12 cellular contexts compared by ENCODE assay signal in the genomic region with DNA sequence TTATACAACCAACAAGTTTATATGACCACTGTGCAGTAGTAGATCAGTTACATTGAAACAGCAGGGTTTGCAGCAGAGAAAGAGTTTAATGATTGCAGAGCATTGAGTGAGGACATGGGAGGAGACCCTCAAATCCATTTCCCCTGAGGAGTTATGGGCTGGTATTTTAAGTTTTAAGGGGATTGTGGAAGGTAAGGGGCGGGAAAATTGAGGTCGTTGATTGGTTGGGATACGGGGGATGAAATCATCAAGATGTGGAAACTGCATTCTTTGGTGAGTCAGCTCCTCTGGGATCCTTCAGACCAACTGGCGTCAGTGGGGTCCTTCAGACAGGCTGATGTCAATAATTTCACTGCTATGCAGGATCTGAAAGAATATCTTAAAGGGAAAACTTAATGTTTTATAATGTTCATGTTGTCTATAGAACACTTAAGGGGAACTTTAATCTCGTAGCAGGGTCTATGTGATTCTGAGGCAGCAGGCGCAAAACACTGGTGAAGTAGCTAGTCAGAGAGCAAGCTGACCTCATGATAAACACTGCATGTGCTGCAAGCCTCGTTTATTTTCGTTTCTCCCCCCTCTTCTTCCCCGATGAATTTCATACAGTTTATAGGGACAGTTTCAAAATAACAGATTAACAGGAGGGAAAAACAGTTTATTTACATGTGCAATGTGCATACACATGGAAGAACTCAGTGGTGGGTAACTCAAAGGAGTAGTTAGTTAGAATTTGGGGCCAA. TPM values are rescaled to one million over a fixed set of nuclear protein-coding genes. Genes with fewer than 3 reads are reported as not detected.
A peak's percentile ranks its signal among the peaks of the same experiment; 100 is the strongest.
DNase-seq lines count a peak whose midpoint lies in the region; ATAC-seq, FAIRE-seq and TF ChIP-seq lines count a peak whose summit lies in the region.
"Had no signal": no experiment of that assay in that cellular context is flagged by ENCODE, and none has a peak within 500 bp of the region (broad histone marks: within the 10 kb centered on the region; RNA-seq: fewer than 3 reads in every experiment).

No MANE protein-coding gene starts in this region.

- H3K36me3 ChIP-seq in K562 (ENCODE audit: control insufficient read depth, insufficient read depth, low read length) (0 out of 3 replicates have a peak, but pooled peaks cover 3% of the 10 kb centered on the region), mesodermal cell (ENCODE audit: control insufficient read depth, insufficient read depth, low read length) (peaks cover 32% of the 10 kb centered on the region), WERI-Rb-1 (no peaks in the 10 kb centered on the region; the same call in 1 of the 2 replicates), left ventricle myocardium inferior (peaks cover 25% of the 10 kb centered on the region)

- no peak for FAIRE-seq in K562 (lab: Jason Lieb, UNC)

- TF ChIP-seq CTCF in K562 (IDR thresholded peaks at IDR 0.05 in 2 of 3, conservative IDR thresholded peaks at IDR 0.05 in 1 of 3; ENCODE audit: insufficient read depth in 2 of 3, low read depth in 1 of 3, low read length in 3 of 3) (no peak), foreskin keratinocyte (conservative IDR thresholded peaks at IDR 0.05) (no peak), WERI-Rb-1 (IDR thresholded peaks at IDR 0.05; ENCODE audit: low read depth, low read length) (no peak), left ventricle myocardium inferior (IDR thresholded peaks at IDR 0.05; ENCODE audit: borderline replicate concordance) (no peak)

- no peak for TF ChIP-seq POLR2A in K562 (conservative IDR thresholded peaks at IDR 0.05)

- H2AFZ ChIP-seq in K562 (ENCODE audit: low read depth, low read length): no peak overlapping the region
- H2AFZ ChIP-seq: PC-9 had no signal

- POLR2A ChIA-PET in K562 (lab: Yijun Ruan, JAX): interaction anchor here (0.6 kb wide), 1 partner anchor 501 kb away, joined by 3 read pairs; a partner anchor contains a TSS

- H3K79me2 ChIP-seq in K562 (ENCODE audit: control insufficient read depth, insufficient read depth, low read length): no peaks in the 10 kb centered on the region

- in situ Hi-C loops in K562 (cut with MboI): no loop called here

- H3K27me3 ChIP-seq in K562 (ENCODE audit: control insufficient read depth in 2 of 2, insufficient read depth in 2 of 2, low read length in 2 of 2): no peaks in the 10 kb centered on the region
- no peaks in the 10 kb centered on the region for H3K27me3 ChIP-seq in foreskin keratinocyte
- H3K27me3 ChIP-seq in WERI-Rb-1 (ENCODE audit: insufficient read depth, low read depth, severe bottlenecking): no peaks in the 10 kb centered on the region
- no peaks in the 10 kb centered on the region for H3K27me3 ChIP-seq in left ventricle myocardium inferior (ENCODE audit: low read depth)

- ATAC-seq in K562: peak; percentile 40; the same call in 2 of the 3 replicates
- ATAC-seq in HG03159 (IDR thresholded peaks at IDR 0.05; ENCODE audit: unreplicated experiment): no peak
- ATAC-seq in foreskin keratinocyte: no peak

- no peaks in the 10 kb centered on the region; a peak in 1 of 5 replicates for H3K4me1 ChIP-seq in K562 (replicated peaks in 1 of 2; ENCODE audit: control insufficient read depth in 2 of 2, insufficient read depth in 2 of 2, low read length in 2 of 2)
- H3K4me1 ChIP-seq in mesodermal cell (ENCODE audit: control insufficient read depth, insufficient read depth, low read length, poor library complexity, severe bottlenecking): peaks cover 19% of the 10 kb centered on the region
- no peaks in the 10 kb centered on the region for H3K4me1 ChIP-seq in foreskin keratinocyte
- no peaks in the 10 kb centered on the region for H3K4me1 ChIP-seq in left ventricle myocardium inferior

- 67% methylated on average over 9 of the region's 9 CpGs for WGBS in K562 (ENCODE audit: insufficient coverage, low coverage, missing lambda C conversion rate)
- WGBS in mesodermal cell (ENCODE audit: insufficient coverage in 2 of 2), 2 experiments: 77% methylated on average over 6 of the region's 9 CpGs

- intact Hi-C loops in K562 (cut with micrococcal nuclease) (no loop called here), left ventricle myocardium inferior (cut with micrococcal nuclease) (no loop called here)

- H3K9ac ChIP-seq in K562 (ENCODE audit: insufficient read depth in 1 of 2, low read depth in 2 of 2, low read length in 2 of 2): no peak overlapping the region

- CTCF ChIA-PET in K562 (lab: Yijun Ruan, JAX; ENCODE audit: low intra/inter-chr PET ratio): no interaction called here

- DNase-seq in EL (peak; percentile 95), MV-4-11 (lab: John Stamatoyannopoulos, UW) (peak; percentile 31), K562 (ENCODE audit: extremely low read depth in 1 of 4, low spot score in 3 of 4) (peak in 1 of 4 experiments; percentile 34), foreskin keratinocyte (no peak), WERI-Rb-1 (no peak), left ventricle myocardium inferior (no peak)
- DNase-seq: DMS79 treated with DMSO at 0.1 percent for 48 hours, GOT3, NCI-H146, PC-9 had no signal

- no peaks in the 10 kb centered on the region for H4K20me1 ChIP-seq in K562 (replicated peaks; ENCODE audit: control insufficient read depth, insufficient read depth, low read length)

- no peak overlapping the region for H3K27ac ChIP-seq in K562 (ENCODE audit: extremely low read depth, low read depth, low read length)
- H3K27ac ChIP-seq in mesodermal cell (ENCODE audit: low read depth, low read length, severe bottlenecking): peak overlapping the region; percentile 62
- H3K27ac ChIP-seq in foreskin keratinocyte: no peak overlapping the region
- no peak overlapping the region for H3K27ac ChIP-seq in WERI-Rb-1
- H3K27ac ChIP-seq in left ventricle myocardium inferior (replicated peaks): no peak overlapping the region
- H3K27ac ChIP-seq: PC-9 had no signal

- H3K9me1 ChIP-seq in K562 (ENCODE audit: control insufficient read depth, insufficient read depth, low read length): no peaks in the 10 kb centered on the region

- BruUV-seq in K562 (replicated peaks; lab: Mats Ljungman, UMichigan): no TSS peak

- TF ChIP-seq RAD21 in K562 (CRISPR knock-in tag; conservative IDR thresholded peaks at IDR 0.05 in 1 of 2, IDR thresholded peaks at IDR 0.05 in 1 of 2): no peak

- H3K4me3 ChIP-seq in K562 (no peak overlapping the region), mesodermal cell (ENCODE audit: extremely low read depth, insufficient read depth, low read length, poor library complexity, severe bottlenecking) (no peak overlapping the region), WERI-Rb-1 (ENCODE audit: low read depth, low read length) (no peak overlapping the region), left ventricle myocardium inferior (no peak overlapping the region)
- H3K4me3 ChIP-seq: PC-9 had no signal

- H3K4me2 ChIP-seq in K562 (ENCODE audit: insufficient read depth, low read length): no peak overlapping the region
- H3K4me2 ChIP-seq: PC-9 had no signal

- H3K9me3 ChIP-seq in K562 (replicated peaks; ENCODE audit: control insufficient read depth, insufficient read depth, low read depth, low read length) (no peaks in the 10 kb centered on the region), mesodermal cell (ENCODE audit: control insufficient read depth, low read length) (peaks cover 19% of the 10 kb centered on the region), WERI-Rb-1 (ENCODE audit: severe bottlenecking) (no peaks in the 10 kb centered on the region), left ventricle myocardium inferior (replicated peaks) (peaks cover 6% of the 10 kb centered on the region)

- no peak for TF ChIP-seq EP300 in K562 (IDR thresholded peaks at IDR 0.05; ENCODE audit: low read length)

RNA-seq across cellular contexts. Expression of a gene that starts 17.4 kb away (rescaled TPM):
- total RNA-seq in K562 (2011; cell fraction: chromatin; rRNA removed; ENCODE audit: low replicate concordance): 14.1 and 15.2 TPM in 2 replicates
- total RNA-seq in K562 (2011; cell fraction: nucleolus; rRNA removed): 7.5 and 8.3 TPM in 2 replicates
- 14.1 and 25.7 TPM in 2 replicates for total RNA-seq in K562 (2011; cell fraction: nucleoplasm; rRNA removed)
- total RNA-seq in K562 (2014; rRNA removed): 3.1 and 3.8 TPM in 2 replicates
- total RNA-seq in K562 (2014; rRNA removed; fragmentation: Illumina TruSeq; extraction: Trizol): 2.9 and 3.9 TPM in 2 replicates
- total RNA-seq in K562 (2015; rRNA removed; fragmentation: Illumina TruSeq; extraction: Trizol): 3.0 TPM in 2 replicates
- 4.7 and 5.9 TPM in 2 replicates for total RNA-seq in K562 (2021)
- polyA plus RNA-seq in K562 (2011; rRNA removed): 3.7 and 5.3 TPM in 2 replicates
- 2.2 and 7.1 TPM in 2 replicates for polyA plus RNA-seq in K562 (2011; cell fraction: cytosol; rRNA removed)
- polyA plus RNA-seq in K562 (2011; cell fraction: nucleus; rRNA removed): 8.0 and 9.5 TPM in 2 replicates
- 2.0 and 4.7 TPM in 2 replicates for polyA plus RNA-seq in K562 (2012)
- polyA plus RNA-seq in K562 (2014; fragmentation: Illumina TruSeq; extraction: Trizol): 4.5 and 4.8 TPM in 2 replicates
- 1 to 10 TPM; 3.2 to 8.2 TPM for polyA plus RNA-seq in K562 (2014; fragmentation: Nextera tagmentation; extraction: Ambion mirVana)
- 2.2 and 3.8 TPM in 2 replicates for polyA plus RNA-seq in K562 (2014; rRNA removed)
- polyA minus RNA-seq in K562 (2011; rRNA and poly(A)+ RNA removed): 6.7 and 6.9 TPM in 2 replicates
- polyA minus RNA-seq in K562 (2011; cell fraction: cytosol; rRNA and poly(A)+ RNA removed): 4.1 and 5.3 TPM in 2 replicates
- 5.0 and 6.8 TPM in 2 replicates for polyA minus RNA-seq in K562 (2011; cell fraction: nucleus; rRNA and poly(A)+ RNA removed)
- polyA plus RNA-seq in mesodermal cell (2013, experiment 1 of 2): 5.4 TPM
- 6.9 TPM for polyA plus RNA-seq in mesodermal cell (2013, experiment 2 of 2)
- 3.6 and 3.9 TPM in 2 replicates for total RNA-seq in foreskin keratinocyte
- polyA plus RNA-seq in foreskin keratinocyte: 2.9 and 3.4 TPM in 2 replicates
- total RNA-seq in left ventricle myocardium inferior: 10.3 TPM

RNA-seq across cellular contexts. Expression of a gene that starts 41.2 kb away (rescaled TPM):
- 50.5 and 69.2 TPM in 2 replicates for total RNA-seq in K562 (2011; cell fraction: chromatin; rRNA removed; ENCODE audit: low replicate concordance)
- 27.5 and 29.7 TPM in 2 replicates for total RNA-seq in K562 (2011; cell fraction: nucleolus; rRNA removed)
- 50.4 and 53.5 TPM in 2 replicates for total RNA-seq in K562 (2011; cell fraction: nucleoplasm; rRNA removed)
- 6.6 and 10.1 TPM in 2 replicates for total RNA-seq in K562 (2014; rRNA removed)
- 11.9 and 13.5 TPM in 2 replicates for total RNA-seq in K562 (2014; rRNA removed; fragmentation: Illumina TruSeq; extraction: Trizol)
- total RNA-seq in K562 (2015; rRNA removed; fragmentation: Illumina TruSeq; extraction: Trizol): 9.5 and 10.2 TPM in 2 replicates
- 22.3 and 24.8 TPM in 2 replicates for total RNA-seq in K562 (2021)
- 12.6 and 18.0 TPM in 2 replicates for polyA plus RNA-seq in K562 (2011; rRNA removed)
- polyA plus RNA-seq in K562 (2011; cell fraction: cytosol; rRNA removed): 12.9 and 16.7 TPM in 2 replicates
- polyA plus RNA-seq in K562 (2011; cell fraction: nucleus; rRNA removed): 28.9 and 44.6 TPM in 2 replicates
- 12.9 and 16.1 TPM in 2 replicates for polyA plus RNA-seq in K562 (2012)
- polyA plus RNA-seq in K562 (2014; fragmentation: Illumina TruSeq; extraction: Trizol): 20.2 and 22.7 TPM in 2 replicates
- polyA plus RNA-seq in K562 (2014; fragmentation: Nextera tagmentation; extraction: Ambion mirVana): 1 to 10 TPM; 6.6 to 7.4 TPM
- polyA plus RNA-seq in K562 (2014; rRNA removed): 11.6 and 12.1 TPM in 2 replicates
- polyA minus RNA-seq in K562 (2011; rRNA and poly(A)+ RNA removed): 22.6 and 29.9 TPM in 2 replicates
- polyA minus RNA-seq in K562 (2011; cell fraction: cytosol; rRNA and poly(A)+ RNA removed): 14.1 and 26.8 TPM in 2 replicates
- 17.6 and 23.9 TPM in 2 replicates for polyA minus RNA-seq in K562 (2011; cell fraction: nucleus; rRNA and poly(A)+ RNA removed)
- 34.0 TPM for polyA plus RNA-seq in mesodermal cell (2013, experiment 1 of 2)
- polyA plus RNA-seq in mesodermal cell (2013, experiment 2 of 2): 31.0 TPM
- total RNA-seq in foreskin keratinocyte: 12.3 and 15.1 TPM in 2 replicates
- 8.3 and 8.4 TPM in 2 replicates for polyA plus RNA-seq in foreskin keratinocyte
- total RNA-seq in left ventricle myocardium inferior: 21.1 TPM

RNA-seq across cellular contexts. Expression of a gene that starts 41.8 kb away (rescaled TPM):
- 109 and 170 TPM in 2 replicates for total RNA-seq in K562 (2011; cell fraction: chromatin; rRNA removed; ENCODE audit: low replicate concordance)
- total RNA-seq in K562 (2011; cell fraction: nucleolus; rRNA removed): 70.1 and 82.7 TPM in 2 replicates
- 95.3 and 149 TPM in 2 replicates for total RNA-seq in K562 (2011; cell fraction: nucleoplasm; rRNA removed)
- total RNA-seq in K562 (2014; rRNA removed) (15.2 and 20.8 TPM in 2 replicates), K562 (2014; rRNA removed; fragmentation: Illumina TruSeq; extraction: Trizol) (15.2 and 15.6 TPM in 2 replicates), K562 (2015; rRNA removed; fragmentation: Illumina TruSeq; extraction: Trizol) (16.7 and 18.2 TPM in 2 replicates), K562 (2021) (29.2 and 30.4 TPM in 2 replicates), foreskin keratinocyte (31.0 and 33.8 TPM in 2 replicates), left ventricle myocardium inferior (24.0 TPM)
- polyA plus RNA-seq in K562 (2011; rRNA removed) (14.9 and 15.6 TPM in 2 replicates), K562 (2014; fragmentation: Illumina TruSeq; extraction: Trizol) (19.9 and 22.1 TPM in 2 replicates), K562 (2014; fragmentation: Nextera tagmentation; extraction: Ambion mirVana) (1 to 10 TPM; 3.1 to 3.9 TPM), K562 (2014; rRNA removed) (25.3 and 27.7 TPM in 2 replicates), foreskin keratinocyte (20.8 and 23.3 TPM in 2 replicates)
- polyA plus RNA-seq in K562 (2011; cell fraction: cytosol; rRNA removed): 12.6 and 18.1 TPM in 2 replicates
- 52.6 and 75.4 TPM in 2 replicates for polyA plus RNA-seq in K562 (2011; cell fraction: nucleus; rRNA removed)
- polyA plus RNA-seq in K562 (2012): 14.7 and 15.3 TPM in 2 replicates
- polyA minus RNA-seq in K562 (2011; rRNA and poly(A)+ RNA removed): 14.8 and 19.1 TPM in 2 replicates
- 10.0 and 10.3 TPM in 2 replicates for polyA minus RNA-seq in K562 (2011; cell fraction: cytosol; rRNA and poly(A)+ RNA removed)
- 21.3 and 21.8 TPM in 2 replicates for polyA minus RNA-seq in K562 (2011; cell fraction: nucleus; rRNA and poly(A)+ RNA removed)
- polyA plus RNA-seq in mesodermal cell (2013, experiment 1 of 2): 24.7 TPM
- 23.8 TPM for polyA plus RNA-seq in mesodermal cell (2013, experiment 2 of 2)

RNA-seq across cellular contexts. Expression of a gene that starts 42.3 kb away (rescaled TPM):
- total RNA-seq in K562 (2011; cell fraction: chromatin; rRNA removed; ENCODE audit: low replicate concordance): not detected in 2 replicates
- total RNA-seq in K562 (2011; cell fraction: nucleolus; rRNA removed): 0.13 TPM in 1 of 2 replicates, not detected in the other
- total RNA-seq in K562 (2011; cell fraction: nucleoplasm; rRNA removed): not detected in 2 replicates
- total RNA-seq in K562 (2014; rRNA removed) (not detected in 2 replicates), K562 (2014; rRNA removed; fragmentation: Illumina TruSeq; extraction: Trizol) (not detected in 2 replicates), K562 (2015; rRNA removed; fragmentation: Illumina TruSeq; extraction: Trizol) (not detected in 2 replicates), K562 (2021) (0.18 and 0.29 TPM in 2 replicates), foreskin keratinocyte (11.8 and 12.3 TPM in 2 replicates), left ventricle myocardium inferior (13.8 TPM)
- polyA plus RNA-seq in K562 (2011; rRNA removed) (0.01 and 0.09 TPM in 2 replicates), K562 (2014; fragmentation: Illumina TruSeq; extraction: Trizol) (not detected in 2 replicates), K562 (2014; fragmentation: Nextera tagmentation; extraction: Ambion mirVana) (under 1 TPM; 0.14 to 0.25 TPM), K562 (2014; rRNA removed) (not detected in 2 replicates), foreskin keratinocyte (6.1 and 6.6 TPM in 2 replicates)
- polyA plus RNA-seq in K562 (2011; cell fraction: cytosol; rRNA removed): 0.12 TPM in 1 of 2 replicates, not detected in the other
- polyA plus RNA-seq in K562 (2011; cell fraction: nucleus; rRNA removed): 0.11 TPM in 1 of 2 replicates, not detected in the other
- polyA plus RNA-seq in K562 (2012): 0.96 and 1.2 TPM in 2 replicates
- polyA minus RNA-seq in K562 (2011; rRNA and poly(A)+ RNA removed): not detected in 2 replicates
- not detected in 2 replicates for polyA minus RNA-seq in K562 (2011; cell fraction: cytosol; rRNA and poly(A)+ RNA removed)
- under 0.01 and 0.11 TPM in 2 replicates for polyA minus RNA-seq in K562 (2011; cell fraction: nucleus; rRNA and poly(A)+ RNA removed)
- polyA plus RNA-seq in mesodermal cell (2013, experiment 1 of 2): 33.2 TPM
- polyA plus RNA-seq in mesodermal cell (2013, experiment 2 of 2): 30.5 TPM

RNA-seq across cellular contexts. Expression of a gene that starts 53.9 kb away (rescaled TPM):
- 42.8 and 72.9 TPM in 2 replicates for total RNA-seq in K562 (2011; cell fraction: chromatin; rRNA removed; ENCODE audit: low replicate concordance)
- total RNA-seq in K562 (2011; cell fraction: nucleolus; rRNA removed): 28.0 TPM in 2 replicates
- 36.8 and 43.6 TPM in 2 replicates for total RNA-seq in K562 (2011; cell fraction: nucleoplasm; rRNA removed)
- total RNA-seq in K562 (2014; rRNA removed): 14.2 and 16.1 TPM in 2 replicates
- total RNA-seq in K562 (2014; rRNA removed; fragmentation: Illumina TruSeq; extraction: Trizol): 8.0 TPM in 2 replicates
- 13.1 and 13.6 TPM in 2 replicates for total RNA-seq in K562 (2015; rRNA removed; fragmentation: Illumina TruSeq; extraction: Trizol)
- 12.1 and 16.5 TPM in 2 replicates for total RNA-seq in K562 (2021)
- 7.7 and 8.7 TPM in 2 replicates for polyA plus RNA-seq in K562 (2011; rRNA removed)
- 3.9 and 6.7 TPM in 2 replicates for polyA plus RNA-seq in K562 (2011; cell fraction: cytosol; rRNA removed)
- 39.0 and 46.4 TPM in 2 replicates for polyA plus RNA-seq in K562 (2011; cell fraction: nucleus; rRNA removed)
- 12.8 and 30.5 TPM in 2 replicates for polyA plus RNA-seq in K562 (2012)
- 11.4 and 15.0 TPM in 2 replicates for polyA plus RNA-seq in K562 (2014; fragmentation: Illumina TruSeq; extraction: Trizol)
- 1 to 10 TPM; 2.1 to 4.6 TPM for polyA plus RNA-seq in K562 (2014; fragmentation: Nextera tagmentation; extraction: Ambion mirVana)
- polyA plus RNA-seq in K562 (2014; rRNA removed): 9.9 and 10.4 TPM in 2 replicates
- 9.3 and 10.2 TPM in 2 replicates for polyA minus RNA-seq in K562 (2011; rRNA and poly(A)+ RNA removed)
- polyA minus RNA-seq in K562 (2011; cell fraction: cytosol; rRNA and poly(A)+ RNA removed): 4.6 and 7.1 TPM in 2 replicates
- 8.8 and 10.4 TPM in 2 replicates for polyA minus RNA-seq in K562 (2011; cell fraction: nucleus; rRNA and poly(A)+ RNA removed)
- 19.4 TPM for polyA plus RNA-seq in mesodermal cell (2013, experiment 1 of 2)
- 15.7 TPM for polyA plus RNA-seq in mesodermal cell (2013, experiment 2 of 2)
- total RNA-seq in foreskin keratinocyte: 24.6 and 24.7 TPM in 2 replicates
- polyA plus RNA-seq in foreskin keratinocyte: 10.1 and 10.5 TPM in 2 replicates
- 5.9 TPM for total RNA-seq in left ventricle myocardium inferior

Comparison
In these comparisons a context has a peak if more than half of its experiments do, and no peak if none do; other contexts are left out.
1. DNase-seq: peak in EL (single experiment) and MV-4-11 (single experiment); none in foreskin keratinocyte (0 of 2), WERI-Rb-1 (single experiment) and left ventricle myocardium inferior (single experiment).